In the genomic region with DNA sequence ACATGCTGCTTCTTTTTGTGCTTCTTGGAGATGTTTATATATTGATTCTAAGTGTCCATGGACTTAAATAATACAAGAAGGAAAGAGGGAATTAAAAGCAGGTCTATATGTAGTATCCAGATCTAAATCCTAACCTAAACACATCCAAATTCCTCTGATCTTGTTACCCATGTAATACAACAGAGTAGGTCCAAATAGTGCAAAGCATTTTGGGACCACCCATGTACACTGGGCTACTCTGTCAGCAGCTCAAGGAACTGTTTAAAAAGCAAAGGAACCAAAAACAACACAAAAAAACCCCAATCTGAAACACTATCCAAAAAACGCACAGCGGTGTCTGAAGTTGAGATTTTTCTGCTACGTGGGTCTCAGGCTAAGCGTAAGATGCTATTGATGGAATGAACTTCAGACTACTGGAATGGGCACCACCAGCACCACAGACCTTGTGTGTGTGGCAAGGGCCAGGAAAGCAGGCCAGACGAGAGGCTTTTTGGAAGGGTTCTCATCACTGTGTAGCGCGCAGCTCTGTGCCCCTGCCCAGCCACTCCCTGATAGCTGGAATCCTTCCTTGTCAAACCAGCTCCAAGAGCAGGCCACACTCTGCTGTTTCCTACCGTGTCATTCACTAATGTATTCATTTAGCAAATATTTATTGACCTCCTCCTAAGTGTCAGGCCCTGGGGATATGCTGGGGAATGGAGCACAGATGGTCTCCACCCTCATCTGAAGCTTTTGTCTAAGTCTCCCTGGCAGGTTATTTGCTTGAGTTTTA, we compare ENCODE assay signal across 15 cellular contexts.
A peak's percentile ranks its signal among the peaks of the same experiment; 100 is the strongest.
DNase-seq lines count a peak whose midpoint lies in the region; TF ChIP-seq lines count a peak whose summit lies in the region.
"Had no signal": no experiment of that assay in that cellular context is flagged by ENCODE, and none has a peak within 500 bp of the region (broad histone marks: within the 10 kb centered on the region; RNA-seq: fewer than 3 reads in every experiment).

No MANE protein-coding gene starts in this region.

- in situ Hi-C loops in T47D (cut with HindIII; ENCODE audit: low pct_unique_long_range_greater_than_20kb, low sequenced_read_pairs) (no loop called here), mammary epithelial cell (cut with MboI; ENCODE audit: low sequenced_read_pairs in 2 of 2) (no loop called here)

- H3K27ac Mint-ChIP-seq in glutamatergic neuron (ENCODE audit: unreplicated experiment), result peak overlapping the region; percentile 96
- no peak overlapping the region for H3K27ac Mint-ChIP-seq in activated T-cell treated with anti-CD3 and anti-CD28 coated beads, Interleukin-2, amount 50 U/mL, for 24 hours
- H3K27ac Mint-ChIP-seq: activated CD8-positive, alpha-beta memory T cell treated with anti-CD3 and anti-CD28 coated beads, Interleukin-2, amount 10 ng/mL, durations not matched to agents 7 days and 5 days; natural killer cell treated with Interleukin-12 subunit alpha and Interleukin-12 subunit beta and Interleukin-15 and Interleukin-18, amount 100 ng/mL, for 72 hours; stimulated activated naive CD8-positive, alpha-beta T cell treated with anti-CD3 and anti-CD28 coated beads, Interleukin-15, amount 100 ng/mL, for 72 hours; T-helper 1 cell treated with Interleukin-12 subunit alpha and Interleukin-12 subunit beta and Interleukin-4 antibody, amounts not matched to agents 30 μg/mL and 1 μg/mL, for 36 hours had no signal

- dilution Hi-C loops in mammary epithelial cell (cut with HindIII; ENCODE audit: low sequenced_read_pairs), result no loop called here

- H3K4me3 ChIP-seq in mammary epithelial cell (replicated peaks in 1 of 3; ENCODE audit: insufficient read depth in 1 of 3, low read depth in 2 of 3, low read length in 3 of 3), result no peak overlapping the region
- H3K4me3 ChIP-seq: vagina had no signal

- H2AFZ ChIP-seq in mammary epithelial cell (ENCODE audit: low read depth, low read length), result no peak overlapping the region

- no peak overlapping the region for H3K27ac ChIP-seq in mammary epithelial cell (ENCODE audit: insufficient read depth, low read depth, low read length)
- H3K27ac ChIP-seq: vagina had no signal

- intact Hi-C loops in mammary epithelial cell (cut with micrococcal nuclease) (no loop called here), posterior cingulate gyrus (cut with DNase I) (no loop called here)

- H3K4me3 Mint-ChIP-seq in glutamatergic neuron (ENCODE audit: unreplicated experiment), result peak overlapping the region; percentile 70
- no peak overlapping the region for H3K4me3 Mint-ChIP-seq in activated T-cell treated with anti-CD3 and anti-CD28 coated beads, Interleukin-2, amount 50 U/mL, for 24 hours
- H3K4me3 Mint-ChIP-seq: activated CD8-positive, alpha-beta memory T cell treated with anti-CD3 and anti-CD28 coated beads, Interleukin-2, amount 10 ng/mL, durations not matched to agents 7 days and 5 days; natural killer cell treated with Interleukin-12 subunit alpha and Interleukin-12 subunit beta and Interleukin-15 and Interleukin-18, amount 100 ng/mL, for 72 hours; stimulated activated naive CD8-positive, alpha-beta T cell treated with anti-CD3 and anti-CD28 coated beads, Interleukin-15, amount 100 ng/mL, for 72 hours; T-helper 1 cell treated with Interleukin-12 subunit alpha and Interleukin-12 subunit beta and Interleukin-4 antibody, amounts not matched to agents 30 μg/mL and 1 μg/mL, for 36 hours had no signal

- H3K27me3 Mint-ChIP-seq in glutamatergic neuron (ENCODE audit: unreplicated experiment), result no peaks in the 10 kb centered on the region
- H3K27me3 Mint-ChIP-seq in activated T-cell treated with anti-CD3 and anti-CD28 coated beads, Interleukin-2, amount 50 U/mL, for 24 hours, result peaks cover 21% of the 10 kb centered on the region
- H3K27me3 Mint-ChIP-seq: stimulated activated naive CD8-positive, alpha-beta T cell treated with anti-CD3 and anti-CD28 coated beads, Interleukin-15, amount 100 ng/mL, for 72 hours had no signal

- H3K36me3 ChIP-seq in mammary epithelial cell (ENCODE audit: insufficient read depth, low read length), result no peaks in the 10 kb centered on the region
- H3K36me3 ChIP-seq: vagina had no signal

- H3K36me3 Mint-ChIP-seq in glutamatergic neuron (ENCODE audit: unreplicated experiment), result peaks cover 12% of the 10 kb centered on the region
- H3K36me3 Mint-ChIP-seq in activated T-cell treated with anti-CD3 and anti-CD28 coated beads, Interleukin-2, amount 50 U/mL, for 24 hours (ENCODE audit: low read depth), result no peaks in the 10 kb centered on the region
- H3K36me3 Mint-ChIP-seq: activated CD8-positive, alpha-beta memory T cell treated with anti-CD3 and anti-CD28 coated beads, Interleukin-2, amount 10 ng/mL, durations not matched to agents 7 days and 5 days; natural killer cell treated with Interleukin-12 subunit alpha and Interleukin-12 subunit beta and Interleukin-15 and Interleukin-18, amount 100 ng/mL, for 72 hours had no signal

- H3K79me2 ChIP-seq in mammary epithelial cell (ENCODE audit: insufficient read depth, low read length), result no peaks in the 10 kb centered on the region

- no peaks in the 10 kb centered on the region for H3K4me1 ChIP-seq in mammary epithelial cell (ENCODE audit: insufficient read depth, low read length)

- H4K20me1 ChIP-seq in mammary epithelial cell (ENCODE audit: insufficient read depth, low read length), result no peaks in the 10 kb centered on the region

- WGBS in mammary epithelial cell (ENCODE audit: low coverage, missing lambda C conversion rate), result 79% methylated on average over 7 of the region's 8 CpGs

- CTCF ChIA-PET in mammary epithelial cell (lab: Charles Lee; ENCODE audit: low non-redundant PET), result no interaction called here

- BruUV-seq in mammary epithelial cell (replicated peaks; lab: Mats Ljungman, UMichigan), result no TSS peak

- TF ChIP-seq CTCF in mammary epithelial cell (conservative IDR thresholded peaks at IDR 0.05 in 1 of 2, IDR thresholded peaks at IDR 0.05 in 1 of 2; ENCODE audit: extremely low read depth in 1 of 2, insufficient read depth in 1 of 2, low read depth in 1 of 2, low read length in 2 of 2), result no peak
- no peak for TF ChIP-seq CTCF in glutamatergic neuron (IDR thresholded peaks at IDR 0.05; ENCODE audit: partially characterized antibody, unreplicated experiment)

- H3K9ac ChIP-seq in mammary epithelial cell (ENCODE audit: insufficient read depth, low read length), result no peak overlapping the region

- H3K9me3 Mint-ChIP-seq in glutamatergic neuron (ENCODE audit: unreplicated experiment), result peaks cover 7% of the 10 kb centered on the region
- no peaks in the 10 kb centered on the region for H3K9me3 Mint-ChIP-seq in activated T-cell treated with anti-CD3 and anti-CD28 coated beads, Interleukin-2, amount 50 U/mL, for 24 hours
- H3K9me3 Mint-ChIP-seq: natural killer cell treated with Interleukin-12 subunit alpha and Interleukin-12 subunit beta and Interleukin-15 and Interleukin-18, amount 100 ng/mL, for 72 hours; T-helper 1 cell treated with Interleukin-12 subunit alpha and Interleukin-12 subunit beta and Interleukin-4 antibody, amounts not matched to agents 30 μg/mL and 1 μg/mL, for 36 hours had no signal

- DNase-seq in T47D (ENCODE audit: low read depth in 1 of 2, low spot score in 1 of 2), result peak; percentile 9 to 54
- DNase-seq in mammary epithelial cell, result no peak
- DNase-seq in NCI-H345 treated with DMSO at 0.1 percent for 48 hours (lab: John Stamatoyannopoulos, UW; ENCODE audit: unreplicated experiment), result peak; percentile 60
- DNase-seq in glutamatergic neuron, result peak; percentile 65
- DNase-seq in nucleus accumbens (lab: John Stamatoyannopoulos, UW), result no peak
- no peak for DNase-seq in activated T-cell treated with anti-CD3 and anti-CD28 coated beads, Interleukin-2, amount 50 U/mL, for 24 hours
- DNase-seq in posterior cingulate gyrus, result no peak
- no peak for DNase-seq in LoVo (ENCODE audit: low spot score)
- DNase-seq: activated CD4-positive, CD25-positive, alpha-beta regulatory T cell; activated CD8-positive, alpha-beta memory T cell treated with anti-CD3 and anti-CD28 coated beads, Interleukin-2, amount 10 ng/mL, durations not matched to agents 7 days and 5 days; activated effector memory CD4-positive, alpha-beta T cell treated with anti-CD3 and anti-CD28 coated beads, Interleukin-2, amount 50 U/mL, for 16 hours; stimulated activated naive CD8-positive, alpha-beta T cell treated with anti-CD3 and anti-CD28 coated beads, Interleukin-15, amount 100 ng/mL, for 72 hours had no signal

- no peaks in the 10 kb centered on the region for H3K27me3 ChIP-seq in mammary epithelial cell (ENCODE audit: insufficient read depth, low read length)
- H3K27me3 ChIP-seq: vagina had no signal

- H3K4me2 ChIP-seq in mammary epithelial cell (ENCODE audit: insufficient read depth, low read depth, low read length), result no peak overlapping the region

- H3K9me3 ChIP-seq in mammary epithelial cell (replicated peaks; ENCODE audit: insufficient read depth, low read length), result no peaks in the 10 kb centered on the region
- H3K9me3 ChIP-seq: vagina had no signal

- H3K4me1 Mint-ChIP-seq in glutamatergic neuron (ENCODE audit: low read depth, unreplicated experiment), result peaks cover 30% of the 10 kb centered on the region
- no peaks in the 10 kb centered on the region for H3K4me1 Mint-ChIP-seq in activated T-cell treated with anti-CD3 and anti-CD28 coated beads, Interleukin-2, amount 50 U/mL, for 24 hours (ENCODE audit: low read depth)
- H3K4me1 Mint-ChIP-seq: activated CD8-positive, alpha-beta memory T cell treated with anti-CD3 and anti-CD28 coated beads, Interleukin-2, amount 10 ng/mL, durations not matched to agents 7 days and 5 days; stimulated activated naive CD8-positive, alpha-beta T cell treated with anti-CD3 and anti-CD28 coated beads, Interleukin-15, amount 100 ng/mL, for 72 hours had no signal

Comparison
In these comparisons a context has a peak if more than half of its experiments do, and no peak if none do; other contexts are left out.
1. DNase-seq: peak in T47D (2 of 2), NCI-H345 treated with DMSO at 0.1 percent for 48 hours (single experiment) and glutamatergic neuron (single experiment); none in mammary epithelial cell (single experiment), nucleus accumbens (0 of 56), activated T-cell treated with anti-CD3 and anti-CD28 coated beads, Interleukin-2, amount 50 U/mL, for 24 hours (single experiment), posterior cingulate gyrus (0 of 10) and LoVo (single experiment).